Comparison of ENCODE assay signal across 9 cellular contexts in the genomic region with DNA sequence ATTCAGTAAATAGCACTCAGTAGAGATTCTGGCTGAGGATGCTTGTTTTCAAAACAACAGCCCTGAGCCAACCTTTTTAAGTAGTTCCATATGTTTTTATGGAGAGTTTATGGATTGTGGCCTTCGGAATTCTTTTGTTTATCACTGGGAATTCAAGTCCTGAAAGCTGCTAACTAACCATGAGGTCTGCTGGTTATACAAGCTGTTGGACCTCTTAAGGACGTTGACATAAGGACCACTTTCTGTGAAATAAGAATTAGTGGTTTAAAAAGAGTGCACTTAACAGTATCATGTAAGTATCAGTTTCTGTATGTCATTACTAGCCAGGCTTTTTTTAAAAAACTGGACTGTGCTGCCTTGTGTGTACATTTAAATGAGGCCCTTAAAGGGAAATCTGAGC.
A peak's percentile ranks its signal among the peaks of the same experiment; 100 is the strongest.
DNase-seq lines count a peak whose midpoint lies in the region; ATAC-seq and TF ChIP-seq lines count a peak whose summit lies in the region.
"Had no signal": no experiment of that assay in that cellular context is flagged by ENCODE, and none has a peak within 500 bp of the region (broad histone marks: within the 10 kb centered on the region; RNA-seq: fewer than 3 reads in every experiment).

No MANE protein-coding gene starts in this region.

- H3F3A ChIP-seq in GM23338 (replicated peaks; ENCODE audit: low read depth) = no peaks in the 10 kb centered on the region

- H3K4me1 ChIP-seq in breast epithelium = no peaks in the 10 kb centered on the region
- H3K4me1 ChIP-seq in RWPE2 (ENCODE audit: insufficient read depth, poor library complexity, severe bottlenecking) = peaks cover 18% of the 10 kb centered on the region
- H3K4me1 ChIP-seq in GM23338 (ENCODE audit: insufficient read depth) = peaks cover 31% of the 10 kb centered on the region

- no peak overlapping the region for H3K4me2 ChIP-seq in GM23338

- H3K36me3 ChIP-seq in breast epithelium (no peaks in the 10 kb centered on the region), RWPE2 (ENCODE audit: low read depth) (no peaks in the 10 kb centered on the region), GM23338 (ENCODE audit: insufficient read depth) (no peaks in the 10 kb centered on the region)

- H3K79me2 ChIP-seq in GM23338 (replicated peaks; ENCODE audit: insufficient read depth) = no peaks in the 10 kb centered on the region

- H3K27ac Mint-ChIP-seq in MCF 10A (ENCODE audit: low read depth, unreplicated experiment) (peak overlapping the region; percentile 90), GM23338 (no peak overlapping the region)
- no peak overlapping the region for H3K27ac Mint-ChIP-seq in stimulated activated naive B cell treated with anti-CD40 and anti-IgM and Interleukin-4, amounts not matched to agents 10 μg/mL and 1 μg/mL and 100 μg/mL, for 72 hours
- H3K27ac Mint-ChIP-seq: memory B cell had no signal

- peaks cover 21% of the 10 kb centered on the region for H3K9me2 ChIP-seq in GM23338 (ENCODE audit: insufficient read depth)

- intact Hi-C loops in MCF 10A (cut with micrococcal nuclease) = loop anchor here (2.0 kb wide), 1 partner anchor 36 kb away; no protein-coding TSS in a partner anchor
- intact Hi-C loops in breast epithelium (cut with DNase I; ENCODE audit: low total_unique reads) = no loop called here

- H3K27me3 Mint-ChIP-seq in MCF 10A (ENCODE audit: insufficient read depth, unreplicated experiment) (no peaks in the 10 kb centered on the region), GM23338 (ENCODE audit: insufficient read depth, low read depth, poor library complexity) (peaks cover 5% of the 10 kb centered on the region)
- peaks cover 9 to 12% of the 10 kb centered on the region in 2 donors for H3K27me3 Mint-ChIP-seq in stimulated activated naive B cell treated with anti-CD40 and anti-IgM and Interleukin-4, amounts not matched to agents 10 μg/mL and 1 μg/mL and 100 μg/mL, for 72 hours

- TF ChIP-seq POLR2A in breast epithelium (IDR thresholded peaks at IDR 0.05) = no peak

- H3K4me1 Mint-ChIP-seq in MCF 10A (ENCODE audit: insufficient read depth, unreplicated experiment) (peaks cover 43% of the 10 kb centered on the region), GM23338 (peaks cover 28% of the 10 kb centered on the region)
- H3K4me1 Mint-ChIP-seq in stimulated activated naive B cell treated with anti-CD40 and anti-IgM and Interleukin-4, amounts not matched to agents 10 μg/mL and 1 μg/mL and 100 μg/mL, for 72 hours = peaks cover 15 to 35% of the 10 kb centered on the region in 2 donors
- H3K4me1 Mint-ChIP-seq: memory B cell had no signal

- H3K9me3 Mint-ChIP-seq in MCF 10A (ENCODE audit: unreplicated experiment) = no peaks in the 10 kb centered on the region
- peaks cover 2 to 7% of the 10 kb centered on the region in 2 donors for H3K9me3 Mint-ChIP-seq in stimulated activated naive B cell treated with anti-CD40 and anti-IgM and Interleukin-4, amounts not matched to agents 10 μg/mL and 1 μg/mL and 100 μg/mL, for 72 hours
- H3K9me3 Mint-ChIP-seq in GM23338 = no peaks in the 10 kb centered on the region; the same call in 2 of the 3 replicates

- H4K20me1 ChIP-seq in GM23338 (replicated peaks; ENCODE audit: insufficient read depth) = no peaks in the 10 kb centered on the region

- BruUV-seq in MCF 10A (replicated peaks; lab: Mats Ljungman, UMichigan) = no TSS peak

- POLR2A ChIA-PET in MCF 10A (lab: Yijun Ruan, JAX) = interaction anchor here (0.6 to 1.8 kb wide), 8 partner anchors 10 to 230 kb away, joined by 3 to 10 read pairs (median 4); no protein-coding TSS in a partner anchor

- no peak overlapping the region for H2AFZ ChIP-seq in GM23338

- H3K27me3 ChIP-seq in breast epithelium = no peaks in the 10 kb centered on the region
- no peaks in the 10 kb centered on the region for H3K27me3 ChIP-seq in RWPE2 (ENCODE audit: insufficient read depth, poor library complexity, severe bottlenecking)
- H3K27me3 ChIP-seq in GM23338 (ENCODE audit: insufficient read depth) = no peaks in the 10 kb centered on the region

- H3K36me3 Mint-ChIP-seq in MCF 10A (ENCODE audit: insufficient read depth, unreplicated experiment) = no peaks in the 10 kb centered on the region
- peaks cover 1 to 4% of the 10 kb centered on the region in 2 donors for H3K36me3 Mint-ChIP-seq in stimulated activated naive B cell treated with anti-CD40 and anti-IgM and Interleukin-4, amounts not matched to agents 10 μg/mL and 1 μg/mL and 100 μg/mL, for 72 hours
- H3K36me3 Mint-ChIP-seq in GM23338 (ENCODE audit: low read depth) = peaks cover 5% of the 10 kb centered on the region; the same call in 1 of the 3 replicates
- H3K36me3 Mint-ChIP-seq: memory B cell had no signal

- H3K4me3 Mint-ChIP-seq in MCF 10A (ENCODE audit: unreplicated experiment) = no peak overlapping the region
- H3K4me3 Mint-ChIP-seq in stimulated activated naive B cell treated with anti-CD40 and anti-IgM and Interleukin-4, amounts not matched to agents 10 μg/mL and 1 μg/mL and 100 μg/mL, for 72 hours = no peak overlapping the region
- no peak overlapping the region for H3K4me3 Mint-ChIP-seq in GM23338
- H3K4me3 Mint-ChIP-seq: memory B cell had no signal

- H3K27ac ChIP-seq in breast epithelium (no peak overlapping the region), RWPE2 (ENCODE audit: poor library complexity, severe bottlenecking) (peak overlapping the region; percentile 77), GM23338 (ENCODE audit: low read depth) (no peak overlapping the region)

- ATAC-seq in HG02970 (IDR thresholded peaks at IDR 0.05; ENCODE audit: low FRiP score, unreplicated experiment) (peak; percentile 51), RWPE2 (ENCODE audit: low read depth) (no peak), GM23338 (no peak)
- ATAC-seq in stimulated activated naive B cell treated with anti-CD40 and anti-IgM and Interleukin-4, amounts not matched to agents 10 μg/mL and 1 μg/mL and 100 μg/mL, for 72 hours (replicated peaks) = no peak

- H3K9me3 ChIP-seq in breast epithelium (no peaks in the 10 kb centered on the region), RWPE2 (ENCODE audit: severe bottlenecking) (no peaks in the 10 kb centered on the region)

- CTCF ChIA-PET in MCF 10A (lab: Yijun Ruan, JAX) = interaction anchor here (0.9 to 2.2 kb wide), 4 partner anchors 12 to 89 kb away, joined by 3 to 7 read pairs (median 4); no protein-coding TSS in a partner anchor

- DNase-seq in MCF 10A (ENCODE audit: unreplicated experiment) = no peak
- no peak for DNase-seq in breast epithelium (ENCODE audit: low spot score in 2 of 2)
- DNase-seq in RWPE2 (ENCODE audit: low spot score) = no peak
- DNase-seq in NCI-H1105 (lab: John Stamatoyannopoulos, UW) = no peak
- no peak for DNase-seq in stimulated activated naive B cell treated with anti-CD40 and anti-IgM and Interleukin-4, amounts not matched to agents 10 μg/mL and 1 μg/mL and 100 μg/mL, for 72 hours
- no peak for DNase-seq in SKM-1 (lab: John Stamatoyannopoulos, UW; ENCODE audit: unreplicated experiment)
- no peak for DNase-seq in GM23338 (ENCODE audit: low spot score)

- H3K4me3 ChIP-seq in breast epithelium = no peak overlapping the region
- H3K4me3 ChIP-seq in RWPE2 (ENCODE audit: severe bottlenecking) = no peak overlapping the region
- no peak overlapping the region for H3K4me3 ChIP-seq in GM23338

- TF ChIP-seq CTCF in MCF 10A (IDR thresholded peaks at IDR 0.05; ENCODE audit: unreplicated experiment) (no peak), breast epithelium (IDR thresholded peaks at IDR 0.05) (no peak), RWPE2 (IDR thresholded peaks at IDR 0.05; ENCODE audit: poor library complexity, severe bottlenecking) (no peak), GM23338 (conservative IDR thresholded peaks at IDR 0.05; ENCODE audit: low read depth in 2 of 2) (no peak)

TF ChIP-seq in GM23338, 12 proteins besides CTCF, POLR2A, EP300 and RAD21 (continues in another document):
- no peak for TF ChIP-seq POLR2AphosphoS5 (IDR thresholded peaks at IDR 0.05; ENCODE audit: low read depth)
- TF ChIP-seq CREB1 (CRISPR knock-in tag; IDR thresholded peaks at IDR 0.05; ENCODE audit: low read depth) = no peak
- TF ChIP-seq, protein P1, sequence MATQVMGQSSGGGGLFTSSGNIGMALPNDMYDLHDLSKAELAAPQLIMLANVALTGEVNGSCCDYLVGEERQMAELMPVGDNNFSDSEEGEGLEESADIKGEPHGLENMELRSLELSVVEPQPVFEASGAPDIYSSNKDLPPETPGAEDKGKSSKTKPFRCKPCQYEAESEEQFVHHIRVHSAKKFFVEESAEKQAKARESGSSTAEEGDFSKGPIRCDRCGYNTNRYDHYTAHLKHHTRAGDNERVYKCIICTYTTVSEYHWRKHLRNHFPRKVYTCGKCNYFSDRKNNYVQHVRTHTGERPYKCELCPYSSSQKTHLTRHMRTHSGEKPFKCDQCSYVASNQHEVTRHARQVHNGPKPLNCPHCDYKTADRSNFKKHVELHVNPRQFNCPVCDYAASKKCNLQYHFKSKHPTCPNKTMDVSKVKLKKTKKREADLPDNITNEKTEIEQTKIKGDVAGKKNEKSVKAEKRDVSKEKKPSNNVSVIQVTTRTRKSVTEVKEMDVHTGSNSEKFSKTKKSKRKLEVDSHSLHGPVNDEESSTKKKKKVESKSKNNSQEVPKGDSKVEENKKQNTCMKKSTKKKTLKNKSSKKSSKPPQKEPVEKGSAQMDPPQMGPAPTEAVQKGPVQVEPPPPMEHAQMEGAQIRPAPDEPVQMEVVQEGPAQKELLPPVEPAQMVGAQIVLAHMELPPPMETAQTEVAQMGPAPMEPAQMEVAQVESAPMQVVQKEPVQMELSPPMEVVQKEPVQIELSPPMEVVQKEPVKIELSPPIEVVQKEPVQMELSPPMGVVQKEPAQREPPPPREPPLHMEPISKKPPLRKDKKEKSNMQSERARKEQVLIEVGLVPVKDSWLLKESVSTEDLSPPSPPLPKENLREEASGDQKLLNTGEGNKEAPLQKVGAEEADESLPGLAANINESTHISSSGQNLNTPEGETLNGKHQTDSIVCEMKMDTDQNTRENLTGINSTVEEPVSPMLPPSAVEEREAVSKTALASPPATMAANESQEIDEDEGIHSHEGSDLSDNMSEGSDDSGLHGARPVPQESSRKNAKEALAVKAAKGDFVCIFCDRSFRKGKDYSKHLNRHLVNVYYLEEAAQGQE (IDR thresholded peaks at IDR 0.05; ENCODE audit: unreplicated experiment) = no peak
